In genomic region chr1:43227138-43227836, GRCh38 we compare ENCODE assay signal across 1 cellular context.
A peak's percentile ranks its signal among the peaks of the same experiment; 100 is the strongest.
TF ChIP-seq lines count a peak whose summit lies in the region.

No MANE protein-coding gene starts in this region.

TF ChIP-seq in HepG2, 621 proteins besides CTCF, POLR2A, EP300 and RAD21 (continues in another document):
- no peak for TF ChIP-seq DPF2 (CRISPR knock-in tag; IDR thresholded peaks at IDR 0.05; ENCODE audit: borderline replicate concordance, low read depth)
- TF ChIP-seq HMG20B (CRISPR knock-in tag; conservative IDR thresholded peaks at IDR 0.05), result no peak
- TF ChIP-seq EHMT2 (IDR thresholded peaks at IDR 0.05; ENCODE audit: borderline replicate concordance, low read depth, low read length), result no peak
- TF ChIP-seq NCOA1 (CRISPR knock-in tag; IDR thresholded peaks at IDR 0.05), result no peak
- TF ChIP-seq ATM (IDR thresholded peaks at IDR 0.05; ENCODE audit: borderline replicate concordance), result no peak
- no peak for TF ChIP-seq CERS6 (CRISPR knock-in tag; IDR thresholded peaks at IDR 0.05)
- TF ChIP-seq ZNF3 (CRISPR knock-in tag; IDR thresholded peaks at IDR 0.05), result no peak
- TF ChIP-seq, protein P1, sequence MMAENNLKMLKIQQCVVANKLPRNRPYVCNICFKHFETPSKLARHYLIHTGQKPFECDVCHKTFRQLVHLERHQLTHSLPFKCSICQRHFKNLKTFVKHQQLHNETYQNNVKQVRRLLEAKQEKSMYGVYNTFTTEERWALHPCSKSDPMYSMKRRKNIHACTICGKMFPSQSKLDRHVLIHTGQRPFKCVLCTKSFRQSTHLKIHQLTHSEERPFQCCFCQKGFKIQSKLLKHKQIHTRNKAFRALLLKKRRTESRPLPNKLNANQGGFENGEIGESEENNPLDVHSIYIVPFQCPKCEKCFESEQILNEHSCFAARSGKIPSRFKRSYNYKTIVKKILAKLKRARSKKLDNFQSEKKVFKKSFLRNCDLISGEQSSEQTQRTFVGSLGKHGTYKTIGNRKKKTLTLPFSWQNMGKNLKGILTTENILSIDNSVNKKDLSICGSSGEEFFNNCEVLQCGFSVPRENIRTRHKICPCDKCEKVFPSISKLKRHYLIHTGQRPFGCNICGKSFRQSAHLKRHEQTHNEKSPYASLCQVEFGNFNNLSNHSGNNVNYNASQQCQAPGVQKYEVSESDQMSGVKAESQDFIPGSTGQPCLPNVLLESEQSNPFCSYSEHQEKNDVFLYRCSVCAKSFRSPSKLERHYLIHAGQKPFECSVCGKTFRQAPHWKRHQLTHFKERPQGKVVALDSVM (CRISPR knock-in tag; IDR thresholded peaks at IDR 0.05), result no peak
- no peak; the same call in 1 of the 2 replicates for TF ChIP-seq ZFP91 (CRISPR knock-in tag; IDR thresholded peaks at IDR 0.05; ENCODE audit: borderline replicate concordance)
- TF ChIP-seq TRAFD1 (CRISPR knock-in tag; IDR thresholded peaks at IDR 0.05; ENCODE audit: borderline replicate concordance), result no peak
- TF ChIP-seq MIXL1 (CRISPR knock-in tag; IDR thresholded peaks at IDR 0.05), result no peak
- no peak for TF ChIP-seq BRCA1 (CRISPR knock-in tag; IDR thresholded peaks at IDR 0.05)
- 0 out of 2 replicates have a peak, but pooled peaks have one; percentile 18 for TF ChIP-seq MED1 (CRISPR knock-in tag; IDR thresholded peaks at IDR 0.05)
- TF ChIP-seq GATAD2A (CRISPR knock-in tag; IDR thresholded peaks at IDR 0.05), result peak; percentile 27; the same call in 1 of the 2 replicates
- TF ChIP-seq, protein P2, sequence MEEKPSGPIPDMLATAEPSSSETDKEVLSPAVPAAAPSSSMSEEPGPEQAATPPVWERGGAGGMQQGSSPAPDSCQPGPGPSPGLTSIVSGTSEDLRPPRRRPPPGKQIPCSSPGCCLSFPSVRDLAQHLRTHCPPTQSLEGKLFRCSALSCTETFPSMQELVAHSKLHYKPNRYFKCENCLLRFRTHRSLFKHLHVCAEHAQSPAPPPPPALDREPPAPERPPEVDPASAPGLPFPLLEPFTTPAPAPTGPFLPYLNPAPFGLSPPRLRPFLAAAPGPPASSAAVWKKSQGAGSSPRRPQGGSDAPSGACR (CRISPR knock-in tag; IDR thresholded peaks at IDR 0.05), result no peak
- no peak for TF ChIP-seq ZSCAN12 (CRISPR knock-in tag; IDR thresholded peaks at IDR 0.05)
- TF ChIP-seq, protein P3, sequence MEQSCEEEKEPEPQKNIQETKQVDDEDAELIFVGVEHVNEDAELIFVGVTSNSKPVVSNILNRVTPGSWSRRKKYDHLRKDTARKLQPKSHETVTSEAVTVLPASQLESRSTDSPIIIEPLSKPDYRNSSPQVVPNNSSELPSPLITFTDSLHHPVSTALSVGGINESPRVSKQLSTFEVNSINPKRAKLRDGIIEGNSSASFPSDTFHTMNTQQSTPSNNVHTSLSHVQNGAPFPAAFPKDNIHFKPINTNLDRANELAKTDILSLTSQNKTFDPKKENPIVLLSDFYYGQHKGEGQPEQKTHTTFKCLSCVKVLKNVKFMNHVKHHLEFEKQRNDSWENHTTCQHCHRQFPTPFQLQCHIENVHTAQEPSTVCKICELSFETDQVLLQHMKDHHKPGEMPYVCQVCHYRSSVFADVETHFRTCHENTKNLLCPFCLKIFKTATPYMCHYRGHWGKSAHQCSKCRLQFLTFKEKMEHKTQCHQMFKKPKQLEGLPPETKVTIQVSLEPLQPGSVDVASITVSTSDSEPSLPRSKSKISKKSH (CRISPR knock-in tag; IDR thresholded peaks at IDR 0.05; ENCODE audit: borderline replicate concordance), result peak; percentile 69; the same call in 1 of the 2 replicates
- peak; percentile 37; the same call in 1 of the 2 replicates for TF ChIP-seq KDM5B (CRISPR knock-in tag; IDR thresholded peaks at IDR 0.05; ENCODE audit: borderline replicate concordance)
- TF ChIP-seq ZNF329 (CRISPR knock-in tag; IDR thresholded peaks at IDR 0.05; ENCODE audit: low read depth), result 0 out of 2 replicates have a peak, but pooled peaks have one; percentile 44
- no peak for TF ChIP-seq CHD4 (IDR thresholded peaks at IDR 0.05; ENCODE audit: borderline replicate concordance, low read length)
- TF ChIP-seq, protein P4, sequence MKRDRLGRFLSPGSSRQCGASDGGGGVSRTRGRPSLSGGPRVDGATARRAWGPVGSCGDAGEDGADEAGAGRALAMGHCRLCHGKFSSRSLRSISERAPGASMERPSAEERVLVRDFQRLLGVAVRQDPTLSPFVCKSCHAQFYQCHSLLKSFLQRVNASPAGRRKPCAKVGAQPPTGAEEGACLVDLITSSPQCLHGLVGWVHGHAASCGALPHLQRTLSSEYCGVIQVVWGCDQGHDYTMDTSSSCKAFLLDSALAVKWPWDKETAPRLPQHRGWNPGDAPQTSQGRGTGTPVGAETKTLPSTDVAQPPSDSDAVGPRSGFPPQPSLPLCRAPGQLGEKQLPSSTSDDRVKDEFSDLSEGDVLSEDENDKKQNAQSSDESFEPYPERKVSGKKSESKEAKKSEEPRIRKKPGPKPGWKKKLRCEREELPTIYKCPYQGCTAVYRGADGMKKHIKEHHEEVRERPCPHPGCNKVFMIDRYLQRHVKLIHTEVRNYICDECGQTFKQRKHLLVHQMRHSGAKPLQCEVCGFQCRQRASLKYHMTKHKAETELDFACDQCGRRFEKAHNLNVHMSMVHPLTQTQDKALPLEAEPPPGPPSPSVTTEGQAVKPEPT (CRISPR knock-in tag; IDR thresholded peaks at IDR 0.05; ENCODE audit: low read depth), result no peak
- TF ChIP-seq ZNF451 (CRISPR knock-in tag; IDR thresholded peaks at IDR 0.05), result no peak
- no peak for TF ChIP-seq SSRP1 (CRISPR knock-in tag; IDR thresholded peaks at IDR 0.05)
- TF ChIP-seq MAFF (IDR thresholded peaks at IDR 0.05; ENCODE audit: low read depth, low read length), result peak; percentile 67
- TF ChIP-seq ZHX2 (IDR thresholded peaks at IDR 0.05; ENCODE audit: low read depth), result no peak
- TF ChIP-seq ZHX2 (CRISPR knock-in tag; IDR thresholded peaks at IDR 0.05; ENCODE audit: borderline replicate concordance), result no peak
- TF ChIP-seq, protein P5, sequence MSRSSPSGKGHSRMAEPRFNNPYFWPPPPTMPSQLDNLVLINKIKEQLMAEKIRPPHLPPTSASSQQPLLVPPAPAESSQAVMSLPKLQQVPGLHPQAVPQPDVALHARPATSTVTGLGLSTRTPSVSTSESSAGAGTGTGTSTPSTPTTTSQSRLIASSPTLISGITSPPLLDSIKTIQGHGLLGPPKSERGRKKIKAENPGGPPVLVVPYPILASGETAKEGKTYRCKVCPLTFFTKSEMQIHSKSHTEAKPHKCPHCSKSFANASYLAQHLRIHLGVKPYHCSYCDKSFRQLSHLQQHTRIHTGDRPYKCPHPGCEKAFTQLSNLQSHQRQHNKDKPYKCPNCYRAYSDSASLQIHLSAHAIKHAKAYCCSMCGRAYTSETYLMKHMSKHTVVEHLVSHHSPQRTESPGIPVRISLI (CRISPR knock-in tag; IDR thresholded peaks at IDR 0.05; ENCODE audit: borderline replicate concordance), result peak; percentile 80; the same call in 1 of the 2 replicates
- peak; percentile 18 for TF ChIP-seq TEAD3 (CRISPR knock-in tag; optimal IDR thresholded peaks at IDR 0.05; ENCODE audit: borderline replicate concordance)
- no peak for TF ChIP-seq ZNF484 (CRISPR knock-in tag; IDR thresholded peaks at IDR 0.05; ENCODE audit: borderline replicate concordance, low read depth)
- 0 out of 2 replicates have a peak, but pooled peaks have one; percentile 36 for TF ChIP-seq SMAD3 (CRISPR knock-in tag; IDR thresholded peaks at IDR 0.05)
- TF ChIP-seq ZNF687 (CRISPR knock-in tag; IDR thresholded peaks at IDR 0.05), result peak; percentile 29
- no peak for TF ChIP-seq ZFP62 (CRISPR knock-in tag; IDR thresholded peaks at IDR 0.05)
- 0 out of 2 replicates have a peak, but pooled peaks have one; percentile 42 for TF ChIP-seq ZNF224 (CRISPR knock-in tag; IDR thresholded peaks at IDR 0.05)
- TF ChIP-seq SRY (CRISPR knock-in tag; IDR thresholded peaks at IDR 0.05), result no peak
